ENCODE assay signal across 27 cellular contexts in genomic region chr4:111475696-111476095, GRCh38.
"Had no signal": no experiment of that assay in that cellular context is flagged by ENCODE, and none has a peak within 500 bp of the region (broad histone marks: within the 10 kb centered on the region; RNA-seq: fewer than 3 reads in every experiment).

No MANE protein-coding gene starts in this region.

- H3K36me3 Mint-ChIP-seq: naive B cell; naive thymus-derived CD8-positive, alpha-beta T cell; stimulated activated effector memory CD8-positive, alpha-beta T cell treated with anti-CD3 and anti-CD28 coated beads, Interleukin-12 subunit alpha, Interleukin-12 subunit beta, amount 100 ng/mL, for 72 hours; stimulated activated naive B cell treated with anti-CD40 and anti-IgM and Interleukin-4, amounts not matched to agents 10 μg/mL and 1 μg/mL and 100 μg/mL, for 72 hours had no signal

- H3K27me3 Mint-ChIP-seq: naive B cell; naive thymus-derived CD8-positive, alpha-beta T cell; natural killer cell treated with Interleukin-12 subunit alpha and Interleukin-12 subunit beta and Interleukin-15 and Interleukin-18, amount 100 ng/mL, for 72 hours; stimulated activated naive B cell treated with anti-CD40 and anti-IgM and Interleukin-4, amounts not matched to agents 10 μg/mL and 1 μg/mL and 100 μg/mL, for 72 hours; stimulated activated naive CD8-positive, alpha-beta T cell treated with anti-CD3 and anti-CD28 coated beads, Interleukin-15, Interleukin-2, amounts not matched to agents 100 ng/mL and 50 ng/mL, for 24 hours had no signal

- H3K4me3 ChIP-seq: pancreas, prostate gland, right lobe of liver, sigmoid colon, skin epidermis, stomach, thoracic aorta, thyroid gland, tibial nerve, upper lobe of left lung, vagina had no signal

- ATAC-seq: naive thymus-derived CD8-positive, alpha-beta T cell; natural killer cell treated with Interleukin-12 subunit alpha and Interleukin-12 subunit beta and Interleukin-15 and Interleukin-18, amount 100 ng/mL, for 72 hours; pancreas; right cardiac atrium; right lobe of liver; stimulated activated effector memory CD8-positive, alpha-beta T cell treated with anti-CD3 and anti-CD28 coated beads, Interleukin-12 subunit alpha, Interleukin-12 subunit beta, amount 100 ng/mL, for 72 hours; stimulated activated naive B cell treated with anti-CD40 and anti-IgM and Interleukin-4, amounts not matched to agents 10 μg/mL and 1 μg/mL and 100 μg/mL, for 72 hours had no signal

- H3K27ac Mint-ChIP-seq: naive B cell; naive thymus-derived CD8-positive, alpha-beta T cell; natural killer cell treated with Interleukin-12 subunit alpha and Interleukin-12 subunit beta and Interleukin-15 and Interleukin-18, amount 100 ng/mL, for 72 hours; nephron progenitor cell; stimulated activated effector memory CD8-positive, alpha-beta T cell treated with anti-CD3 and anti-CD28 coated beads, Interleukin-12 subunit alpha, Interleukin-12 subunit beta, amount 100 ng/mL, for 72 hours; stimulated activated naive B cell treated with anti-CD40 and anti-IgM and Interleukin-4, amounts not matched to agents 10 μg/mL and 1 μg/mL and 100 μg/mL, for 72 hours; stimulated activated naive CD8-positive, alpha-beta T cell treated with anti-CD3 and anti-CD28 coated beads, Interleukin-15, Interleukin-2, amounts not matched to agents 100 ng/mL and 50 ng/mL, for 24 hours had no signal

- H3K4me1 Mint-ChIP-seq: naive B cell; naive thymus-derived CD8-positive, alpha-beta T cell; nephron progenitor cell; neural crest cell; stimulated activated effector memory CD8-positive, alpha-beta T cell treated with anti-CD3 and anti-CD28 coated beads, Interleukin-12 subunit alpha, Interleukin-12 subunit beta, amount 100 ng/mL, for 72 hours; stimulated activated naive B cell treated with anti-CD40 and anti-IgM and Interleukin-4, amounts not matched to agents 10 μg/mL and 1 μg/mL and 100 μg/mL, for 72 hours had no signal

- H3K27me3 ChIP-seq: neutrophil, pancreas, right lobe of liver, sigmoid colon, stomach, thyroid gland, tibial nerve, upper lobe of left lung, vagina had no signal

- H3K36me3 ChIP-seq: neutrophil, pancreas, prostate gland, right lobe of liver, sigmoid colon, stomach, thoracic aorta, thyroid gland, tibial nerve, upper lobe of left lung, vagina had no signal

- H3K9me3 Mint-ChIP-seq: nephron progenitor cell; neural crest cell; stimulated activated naive B cell treated with anti-CD40 and anti-IgM and Interleukin-4, amounts not matched to agents 10 μg/mL and 1 μg/mL and 100 μg/mL, for 72 hours; stimulated activated naive CD8-positive, alpha-beta T cell treated with anti-CD3 and anti-CD28 coated beads, Interleukin-15, Interleukin-2, amounts not matched to agents 100 ng/mL and 50 ng/mL, for 24 hours had no signal

- H3K4me3 Mint-ChIP-seq: naive B cell; naive thymus-derived CD8-positive, alpha-beta T cell; natural killer cell treated with Interleukin-12 subunit alpha and Interleukin-12 subunit beta and Interleukin-15 and Interleukin-18, amount 100 ng/mL, for 72 hours; nephron progenitor cell; neural crest cell; stimulated activated effector memory CD8-positive, alpha-beta T cell treated with anti-CD3 and anti-CD28 coated beads, Interleukin-12 subunit alpha, Interleukin-12 subunit beta, amount 100 ng/mL, for 72 hours; stimulated activated naive B cell treated with anti-CD40 and anti-IgM and Interleukin-4, amounts not matched to agents 10 μg/mL and 1 μg/mL and 100 μg/mL, for 72 hours; stimulated activated naive CD8-positive, alpha-beta T cell treated with anti-CD3 and anti-CD28 coated beads, Interleukin-15, Interleukin-2, amounts not matched to agents 100 ng/mL and 50 ng/mL, for 24 hours had no signal

- DNase-seq: naive B cell; naive thymus-derived CD8-positive, alpha-beta T cell; right lobe of liver; sigmoid colon; stimulated activated CD4-positive, alpha-beta T cell treated with anti-CD3 and anti-CD28 coated beads, Interleukin-15, amount 100 ng/mL, for 24 hours; stimulated activated CD4-positive, alpha-beta T cell treated with anti-CD3 and anti-CD28 coated beads, Interleukin-2, amount 100 ng/mL, for 24 hours; stimulated activated CD4-positive, alpha-beta T cell treated with anti-CD3 and anti-CD28 coated beads, Interleukin-2, amount 100 ng/mL, for 48 hours; stimulated activated CD4-positive, alpha-beta T cell treated with anti-CD3 and anti-CD28 coated beads, Interleukin-4, amount 100 ng/mL, for 24 hours; stimulated activated naive B cell treated with anti-CD40 and anti-IgM and Interleukin-4, amounts not matched to agents 10 μg/mL and 1 μg/mL and 100 μg/mL, for 72 hours; stimulated activated naive CD4-positive, alpha-beta T cell treated with Interleukin-2 at 50 U/mL for 16 hours; stomach; upper lobe of left lung had no signal

- H3K27ac ChIP-seq: neutrophil, pancreas, prostate gland, right lobe of liver, sigmoid colon, skin epidermis, stomach, thoracic aorta, thyroid gland, tibial nerve, upper lobe of left lung, vagina had no signal

- H3K9me3 ChIP-seq: neutrophil, pancreas, prostate gland, right lobe of liver, sigmoid colon, stomach, thoracic aorta, thyroid gland, tibial nerve, upper lobe of left lung, vagina had no signal

- FAIRE-seq: pancreas, urothelium cell line had no signal

- H3K4me1 ChIP-seq: pancreas, prostate gland, right lobe of liver, sigmoid colon, stomach, thyroid gland, tibial nerve, upper lobe of left lung, vagina had no signal
